Comparison of ENCODE assay signal across 8 cellular contexts in the genomic region with DNA sequence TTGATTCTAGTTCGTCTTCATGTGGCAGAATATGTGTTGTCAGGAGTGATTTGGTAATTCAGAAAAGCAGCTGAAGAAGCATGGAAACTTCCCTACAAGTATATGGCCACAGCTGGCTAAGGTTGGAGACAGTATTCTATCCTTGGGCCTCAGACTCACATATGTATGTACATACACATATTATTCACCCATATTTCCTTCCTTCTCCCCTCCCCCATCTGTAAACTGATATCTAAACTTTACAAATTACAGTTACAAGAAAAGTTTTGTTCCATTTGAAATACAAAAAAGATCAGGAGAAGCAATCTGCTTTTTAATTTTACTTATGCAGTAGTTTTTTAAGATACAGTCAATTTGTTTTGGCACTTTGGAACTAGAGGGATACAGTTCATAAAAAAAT. TPM values are rescaled to one million over a fixed set of nuclear protein-coding genes. Genes with fewer than 3 reads are reported as not detected.
A peak's percentile ranks its signal among the peaks of the same experiment; 100 is the strongest.
DNase-seq lines count a peak whose midpoint lies in the region; ATAC-seq, FAIRE-seq and TF ChIP-seq lines count a peak whose summit lies in the region.

No MANE protein-coding gene starts in this region.

- peaks cover 15% of the 10 kb centered on the region for H3K36me3 Mint-ChIP-seq in astrocyte (ENCODE audit: low read depth, unreplicated experiment)
- H3K36me3 Mint-ChIP-seq in mesothelial cell of epicardium = peaks cover 25% of the 10 kb centered on the region

- FAIRE-seq in astrocyte (lab: Jason Lieb, UNC) = no peak

- H3K4me1 ChIP-seq in BLaER1 (peaks cover 33% of the 10 kb centered on the region), astrocyte (ENCODE audit: insufficient read depth, low read length) (peaks cover 11% of the 10 kb centered on the region)

- POLR2A ChIA-PET in RWPE1 (lab: Yijun Ruan, JAX; ENCODE audit: low non-redundant PET) = no interaction called here

- H2AFZ ChIP-seq in astrocyte (ENCODE audit: low read depth, low read length) = no peak overlapping the region

- H3K79me2 ChIP-seq in astrocyte (ENCODE audit: insufficient read depth, low read length) = peaks cover 64% of the 10 kb centered on the region

- H3K9ac ChIP-seq in BLaER1 (peak overlapping the region; percentile 99), astrocyte (ENCODE audit: low read length) (peak overlapping the region; percentile 91)

- peak overlapping the region; percentile 96 for H3K4me3 ChIP-seq in BLaER1
- H3K4me3 ChIP-seq in astrocyte (ENCODE audit: insufficient read depth, low read depth, low read length) = peak overlapping the region; percentile 81

- H3K27ac ChIP-seq in BLaER1 = peak overlapping the region; percentile 100
- no peak overlapping the region for H3K27ac ChIP-seq in astrocyte (ENCODE audit: low read depth, low read length)
- H3K27ac ChIP-seq in RWPE1 = no peak overlapping the region

- CTCF ChIA-PET in RWPE1 (lab: Yijun Ruan, JAX) = interaction anchor here (0.6 kb wide), 1 partner anchor 28 kb away, joined by 3 read pairs; no protein-coding TSS in a partner anchor

- no peaks in the 10 kb centered on the region for H3K27me3 ChIP-seq in BLaER1
- no peaks in the 10 kb centered on the region for H3K27me3 ChIP-seq in astrocyte (ENCODE audit: insufficient read depth, low read length)

- peaks cover 19% of the 10 kb centered on the region for H3K4me1 Mint-ChIP-seq in astrocyte (ENCODE audit: low read depth, unreplicated experiment)
- H3K4me1 Mint-ChIP-seq in mesothelial cell of epicardium = peaks cover 46% of the 10 kb centered on the region

- H3K9me3 ChIP-seq in BLaER1 (peaks cover 14% of the 10 kb centered on the region), astrocyte (ENCODE audit: insufficient read depth, low read depth, low read length) (no peaks in the 10 kb centered on the region)

- peaks cover 62% of the 10 kb centered on the region for H4K20me1 ChIP-seq in BLaER1
- peaks cover 50% of the 10 kb centered on the region for H4K20me1 ChIP-seq in astrocyte (ENCODE audit: insufficient read depth, low read length)

- ATAC-seq in GM21825 (IDR thresholded peaks at IDR 0.05; ENCODE audit: unreplicated experiment) (no peak), HG03159 (IDR thresholded peaks at IDR 0.05; ENCODE audit: unreplicated experiment) (no peak)

- DNase-seq in HT-29 (ENCODE audit: low spot score) = peak; percentile 40
- no peak for DNase-seq in astrocyte (ENCODE audit: low read depth)
- no peak for DNase-seq in mesothelial cell of epicardium (ENCODE audit: low spot score in 2 of 2, unreplicated experiment in 2 of 2)
- no peak for DNase-seq in RWPE1 (ENCODE audit: low spot score)
- DNase-seq in hippocampal formation (lab: John Stamatoyannopoulos, UW) = no peak

- H3K36me3 ChIP-seq in BLaER1 = peaks cover 29% of the 10 kb centered on the region
- H3K36me3 ChIP-seq in astrocyte (ENCODE audit: insufficient read depth, low read length) = peaks cover 7% of the 10 kb centered on the region

- H3K27me3 Mint-ChIP-seq in astrocyte (ENCODE audit: low read depth, unreplicated experiment) (no peaks in the 10 kb centered on the region), mesothelial cell of epicardium (ENCODE audit: low read depth) (no peaks in the 10 kb centered on the region)

- no peak for TF ChIP-seq CTCF in astrocyte (IDR thresholded peaks at IDR 0.05; ENCODE audit: insufficient read depth, low read depth, low read length)
- no peak for TF ChIP-seq CTCF in mesothelial cell of epicardium (IDR thresholded peaks at IDR 0.05; ENCODE audit: unreplicated experiment)
- no peak for TF ChIP-seq CTCF in RWPE1 (conservative IDR thresholded peaks at IDR 0.05; ENCODE audit: low read depth)

- H3K9me3 Mint-ChIP-seq in astrocyte (ENCODE audit: unreplicated experiment) = peaks cover 2% of the 10 kb centered on the region
- H3K9me3 Mint-ChIP-seq in mesothelial cell of epicardium = peaks cover 7% of the 10 kb centered on the region

- peak overlapping the region; percentile 85 for H3K4me2 ChIP-seq in BLaER1
- peak overlapping the region; percentile 91 for H3K4me2 ChIP-seq in astrocyte (ENCODE audit: low read length)

- H3K27ac Mint-ChIP-seq in astrocyte (ENCODE audit: unreplicated experiment) (peak overlapping the region; percentile 3), mesothelial cell of epicardium (peak overlapping the region; percentile 93)

- H3K4me3 Mint-ChIP-seq in astrocyte (ENCODE audit: unreplicated experiment) (peak overlapping the region; percentile 98), mesothelial cell of epicardium (peak overlapping the region; percentile 82)

RNA-seq across cellular contexts. Expression of a gene that starts 3.1 kb away (rescaled TPM):
- total RNA-seq in HT-29 (2014; rRNA removed; shearing (Covaris generic)) = 102 and 104 TPM in 2 replicates
- total RNA-seq in astrocyte (58.8 and 59.6 TPM in 2 replicates), mesothelial cell of epicardium (106 to 113 TPM (median 110 TPM) in 3 replicates)
